Comparison of ENCODE assay signal across 1 cellular context in genomic region chr5:77751328-77752023, GRCh38.
TF ChIP-seq lines count a peak whose summit lies in the region.

No MANE protein-coding gene starts in this region.

TF ChIP-seq in GM23338, 12 proteins besides CTCF, POLR2A, EP300 and RAD21 (continued from another document):
- TF ChIP-seq ETS1 (IDR thresholded peaks at IDR 0.05) (no peak), EZH2 (IDR thresholded peaks at IDR 0.05; ENCODE audit: low read depth, unreplicated experiment) (no peak)
- TF ChIP-seq, protein P1, sequence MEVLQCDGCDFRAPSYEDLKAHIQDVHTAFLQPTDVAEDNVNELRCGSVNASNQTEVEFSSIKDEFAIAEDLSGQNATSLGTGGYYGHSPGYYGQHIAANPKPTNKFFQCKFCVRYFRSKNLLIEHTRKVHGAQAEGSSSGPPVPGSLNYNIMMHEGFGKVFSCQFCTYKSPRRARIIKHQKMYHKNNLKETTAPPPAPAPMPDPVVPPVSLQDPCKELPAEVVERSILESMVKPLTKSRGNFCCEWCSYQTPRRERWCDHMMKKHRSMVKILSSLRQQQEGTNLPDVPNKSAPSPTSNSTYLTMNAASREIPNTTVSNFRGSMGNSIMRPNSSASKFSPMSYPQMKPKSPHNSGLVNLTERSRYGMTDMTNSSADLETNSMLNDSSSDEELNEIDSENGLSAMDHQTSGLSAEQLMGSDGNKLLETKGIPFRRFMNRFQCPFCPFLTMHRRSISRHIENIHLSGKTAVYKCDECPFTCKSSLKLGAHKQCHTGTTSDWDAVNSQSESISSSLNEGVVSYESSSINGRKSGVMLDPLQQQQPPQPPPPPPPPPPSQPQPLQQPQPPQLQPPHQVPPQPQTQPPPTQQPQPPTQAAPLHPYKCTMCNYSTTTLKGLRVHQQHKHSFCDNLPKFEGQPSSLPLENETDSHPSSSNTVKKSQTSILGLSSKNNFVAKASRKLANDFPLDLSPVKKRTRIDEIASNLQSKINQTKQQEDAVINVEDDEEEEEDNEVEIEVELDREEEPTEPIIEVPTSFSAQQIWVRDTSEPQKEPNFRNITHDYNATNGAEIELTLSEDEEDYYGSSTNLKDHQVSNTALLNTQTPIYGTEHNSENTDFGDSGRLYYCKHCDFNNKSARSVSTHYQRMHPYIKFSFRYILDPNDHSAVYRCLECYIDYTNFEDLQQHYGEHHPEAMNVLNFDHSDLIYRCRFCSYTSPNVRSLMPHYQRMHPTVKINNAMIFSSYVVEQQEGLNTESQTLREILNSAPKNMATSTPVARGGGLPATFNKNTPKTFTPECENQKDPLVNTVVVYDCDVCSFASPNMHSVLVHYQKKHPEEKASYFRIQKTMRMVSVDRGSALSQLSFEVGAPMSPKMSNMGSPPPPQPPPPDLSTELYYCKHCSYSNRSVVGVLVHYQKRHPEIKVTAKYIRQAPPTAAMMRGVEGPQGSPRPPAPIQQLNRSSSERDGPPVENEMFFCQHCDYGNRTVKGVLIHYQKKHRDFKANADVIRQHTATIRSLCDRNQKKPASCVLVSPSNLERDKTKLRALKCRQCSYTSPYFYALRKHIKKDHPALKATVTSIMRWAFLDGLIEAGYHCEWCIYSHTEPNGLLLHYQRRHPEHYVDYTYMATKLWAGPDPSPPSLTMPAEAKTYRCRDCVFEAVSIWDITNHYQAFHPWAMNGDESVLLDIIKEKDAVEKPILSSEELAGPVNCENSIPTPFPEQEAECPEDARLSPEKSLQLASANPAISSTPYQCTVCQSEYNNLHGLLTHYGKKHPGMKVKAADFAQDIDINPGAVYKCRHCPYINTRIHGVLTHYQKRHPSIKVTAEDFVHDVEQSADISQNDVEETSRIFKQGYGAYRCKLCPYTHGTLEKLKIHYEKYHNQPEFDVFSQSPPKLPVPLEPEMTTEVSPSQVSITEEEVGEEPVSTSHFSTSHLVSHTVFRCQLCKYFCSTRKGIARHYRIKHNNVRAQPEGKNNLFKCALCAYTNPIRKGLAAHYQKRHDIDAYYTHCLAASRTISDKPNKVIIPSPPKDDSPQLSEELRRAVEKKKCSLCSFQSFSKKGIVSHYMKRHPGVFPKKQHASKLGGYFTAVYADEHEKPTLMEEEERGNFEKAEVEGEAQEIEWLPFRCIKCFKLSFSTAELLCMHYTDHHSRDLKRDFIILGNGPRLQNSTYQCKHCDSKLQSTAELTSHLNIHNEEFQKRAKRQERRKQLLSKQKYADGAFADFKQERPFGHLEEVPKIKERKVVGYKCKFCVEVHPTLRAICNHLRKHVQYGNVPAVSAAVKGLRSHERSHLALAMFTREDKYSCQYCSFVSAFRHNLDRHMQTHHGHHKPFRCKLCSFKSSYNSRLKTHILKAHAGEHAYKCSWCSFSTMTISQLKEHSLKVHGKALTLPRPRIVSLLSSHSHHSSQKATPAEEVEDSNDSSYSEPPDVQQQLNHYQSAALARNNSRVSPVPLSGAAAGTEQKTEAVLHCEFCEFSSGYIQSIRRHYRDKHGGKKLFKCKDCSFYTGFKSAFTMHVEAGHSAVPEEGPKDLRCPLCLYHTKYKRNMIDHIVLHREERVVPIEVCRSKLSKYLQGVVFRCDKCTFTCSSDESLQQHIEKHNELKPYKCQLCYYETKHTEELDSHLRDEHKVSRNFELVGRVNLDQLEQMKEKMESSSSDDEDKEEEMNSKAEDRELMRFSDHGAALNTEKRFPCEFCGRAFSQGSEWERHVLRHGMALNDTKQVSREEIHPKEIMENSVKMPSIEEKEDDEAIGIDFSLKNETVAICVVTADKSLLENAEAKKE (CRISPR knock-in tag; IDR thresholded peaks at IDR 0.05), result no peak
